In genomic region chr18:3623769-3624545, GRCh38 we compare ENCODE assay signal across 8 cellular contexts.
DNase-seq lines count a peak whose midpoint lies in the region; ATAC-seq, FAIRE-seq and TF ChIP-seq lines count a peak whose summit lies in the region.

No MANE protein-coding gene starts in this region.

- CTCF ChIA-PET in K562 (lab: Yijun Ruan, JAX; ENCODE audit: low intra/inter-chr PET ratio), result interaction anchor here (1.2 kb wide), 1 partner anchor 18 kb away, joined by 3 read pairs; no protein-coding TSS in a partner anchor

- H3K27me3 ChIP-seq in NT2/D1 (ENCODE audit: insufficient read depth, insufficient read length), result no peaks in the 10 kb centered on the region
- no peaks in the 10 kb centered on the region for H3K27me3 ChIP-seq in K562 (ENCODE audit: control insufficient read depth in 2 of 2, insufficient read depth in 2 of 2, low read length in 2 of 2)
- no peaks in the 10 kb centered on the region for H3K27me3 ChIP-seq in small intestine (ENCODE audit: control insufficient read depth in 2 of 2, insufficient read depth in 2 of 2, low read length in 2 of 2)

- POLR2A ChIA-PET in K562 (lab: Yijun Ruan, JAX), result interaction anchor here (0.9 to 4.8 kb wide), 15 partner anchors 8 to 327 kb away, joined by 3 to 80 read pairs (median 12); no protein-coding TSS in a partner anchor

- H3K4me1 ChIP-seq in NT2/D1 (ENCODE audit: insufficient read depth, insufficient read length), result peaks cover 6% of the 10 kb centered on the region
- H3K4me1 ChIP-seq in K562 (replicated peaks in 1 of 2; ENCODE audit: control insufficient read depth in 2 of 2, insufficient read depth in 2 of 2, low read length in 2 of 2), result peaks cover 59 to 66% of the 10 kb centered on the region in 2 experiments
- peaks cover 3 to 5% of the 10 kb centered on the region in 2 donors for H3K4me1 ChIP-seq in small intestine (ENCODE audit: control insufficient read depth in 2 of 2, insufficient read depth in 1 of 2, low read depth in 1 of 2, low read length in 1 of 2)

- DNase-seq in DMS53 treated with DMSO at 0.1 percent for 48 hours (lab: John Stamatoyannopoulos, UW; ENCODE audit: unreplicated experiment) (peak; percentile 91), NT2/D1 (ENCODE audit: low read depth, low spot score) (no peak), K562 (ENCODE audit: extremely low read depth in 1 of 4, low spot score in 3 of 4) (peak; percentile 83 to 97 (median 85)), iPS-NIHi11 (ENCODE audit: low spot score) (peak; percentile 67), small intestine (peak; percentile 96)

- FAIRE-seq in K562 (lab: Jason Lieb, UNC) (peak; percentile 95), small intestine (lab: Jason Lieb, UNC) (no peak)

- H3K4me2 ChIP-seq in K562 (ENCODE audit: insufficient read depth, low read length), result peak overlapping the region; percentile 86

- peak overlapping the region; percentile 67 for H2AFZ ChIP-seq in K562 (ENCODE audit: low read depth, low read length)

- intact Hi-C loops in K562 (cut with micrococcal nuclease), result loop anchor here (1.0 kb wide), 3 partner anchors 21 to 40 kb away; no protein-coding TSS in a partner anchor

- TF ChIP-seq RAD21 in K562 (CRISPR knock-in tag; conservative IDR thresholded peaks at IDR 0.05 in 1 of 2, IDR thresholded peaks at IDR 0.05 in 1 of 2), result no peak; a peak in 2 of 4 replicates

- in situ Hi-C loops in K562 (cut with MboI), result no loop called here

- peaks cover 17% of the 10 kb centered on the region for H3K79me2 ChIP-seq in K562 (ENCODE audit: control insufficient read depth, insufficient read depth, low read length)

- no peaks in the 10 kb centered on the region for H3K36me3 ChIP-seq in NT2/D1 (ENCODE audit: insufficient read depth, insufficient read length, low read length)
- H3K36me3 ChIP-seq in K562 (ENCODE audit: control insufficient read depth, insufficient read depth, low read length), result no peaks in the 10 kb centered on the region
- no peaks in the 10 kb centered on the region for H3K36me3 ChIP-seq in small intestine (ENCODE audit: control insufficient read depth in 2 of 2, insufficient read depth in 2 of 2, low read length in 2 of 2)

- H3K9me3 ChIP-seq in NT2/D1 (ENCODE audit: insufficient read depth, low read length), result no peaks in the 10 kb centered on the region
- H3K9me3 ChIP-seq in K562 (replicated peaks; ENCODE audit: control insufficient read depth, insufficient read depth, low read depth, low read length), result no peaks in the 10 kb centered on the region
- H3K9me3 ChIP-seq in small intestine (ENCODE audit: control insufficient read depth, low read depth), result no peaks in the 10 kb centered on the region

- H3K9ac ChIP-seq in NT2/D1 (ENCODE audit: insufficient read length, low read depth), result peak overlapping the region; percentile 81
- peak overlapping the region; percentile 89 to 92 for H3K9ac ChIP-seq in K562 (ENCODE audit: insufficient read depth in 1 of 2, low read depth in 2 of 2, low read length in 2 of 2)

- H4K20me1 ChIP-seq in K562 (replicated peaks; ENCODE audit: control insufficient read depth, insufficient read depth, low read length), result no peaks in the 10 kb centered on the region

- 2% methylated on average over 30 of the region's 30 CpGs for WGBS in K562 (ENCODE audit: insufficient coverage, low coverage, missing lambda C conversion rate)
- 20 to 40% (median 24%) methylated on average over 27 to 30 of the region's 30 CpGs for WGBS in small intestine, 3 donors

- peak; percentile 81 for TF ChIP-seq EP300 in K562 (IDR thresholded peaks at IDR 0.05; ENCODE audit: low read length)

- ATAC-seq in K562 (peak; percentile 86), GM19467 (IDR thresholded peaks at IDR 0.05; ENCODE audit: unreplicated experiment) (no peak), HG03460 (IDR thresholded peaks at IDR 0.05; ENCODE audit: unreplicated experiment) (no peak), GM18519 (IDR thresholded peaks at IDR 0.05; ENCODE audit: low FRiP score, unreplicated experiment) (no peak)

- H3K9me1 ChIP-seq in K562 (ENCODE audit: control insufficient read depth, insufficient read depth, low read length), result no peaks in the 10 kb centered on the region

- peak overlapping the region; percentile 98 for H3K27ac ChIP-seq in K562 (ENCODE audit: extremely low read depth, low read depth, low read length)
- peak overlapping the region; percentile 87 to 88 for H3K27ac ChIP-seq in small intestine (ENCODE audit: low read depth in 1 of 2, low read length in 1 of 2)

- no peak; a peak in 1 of 6 replicates for TF ChIP-seq CTCF in K562 (IDR thresholded peaks at IDR 0.05 in 2 of 3, conservative IDR thresholded peaks at IDR 0.05 in 1 of 3; ENCODE audit: insufficient read depth in 2 of 3, low read depth in 1 of 3, low read length in 3 of 3)

- TF ChIP-seq POLR2A in K562 (conservative IDR thresholded peaks at IDR 0.05), result peak; percentile 92

- H3K4me3 ChIP-seq in NT2/D1 (ENCODE audit: insufficient read length, low read depth), result peak overlapping the region; percentile 13
- H3K4me3 ChIP-seq in K562, result peak overlapping the region; percentile 26
- no peak overlapping the region for H3K4me3 ChIP-seq in small intestine (ENCODE audit: low read depth in 1 of 2, low read length in 2 of 2)

- BruUV-seq in K562 (replicated peaks; lab: Mats Ljungman, UMichigan), result no TSS peak

TF ChIP-seq in K562, 482 proteins besides CTCF, POLR2A, EP300 and RAD21 (continues in another document):
- TF ChIP-seq POLR3G (IDR thresholded peaks at IDR 0.05; ENCODE audit: extremely low read depth, insufficient read length, insufficient replicate concordance), result no peak
- no peak for TF ChIP-seq ZNF655 (CRISPR knock-in tag; IDR thresholded peaks at IDR 0.05)
- peak; percentile 78 for TF ChIP-seq BHLHE40 (IDR thresholded peaks at IDR 0.05; ENCODE audit: low read length)
- TF ChIP-seq ZNF133 (CRISPR knock-in tag; IDR thresholded peaks at IDR 0.05), result peak; percentile 80; the same call in 1 of the 2 replicates
- peak; percentile 61 for TF ChIP-seq GATA2 (CRISPR knock-in tag; IDR thresholded peaks at IDR 0.05)
- TF ChIP-seq CREM (IDR thresholded peaks at IDR 0.05; ENCODE audit: low read depth), result no peak
- TF ChIP-seq ATF7 (IDR thresholded peaks at IDR 0.05), result no peak
- peak in 1 of 2 experiments; percentile 14; a peak in 1 of 4 replicates for TF ChIP-seq ETV6 (IDR thresholded peaks at IDR 0.05; ENCODE audit: borderline replicate concordance in 1 of 2, low read depth in 2 of 2, low read length in 1 of 2)
- TF ChIP-seq ETV6 (CRISPR knock-in tag; IDR thresholded peaks at IDR 0.05; ENCODE audit: borderline replicate concordance), result no peak; the same call in 1 of the 2 replicates
- TF ChIP-seq THRA (IDR thresholded peaks at IDR 0.05), result no peak
- no peak for TF ChIP-seq TOE1 (IDR thresholded peaks at IDR 0.05; ENCODE audit: borderline replicate concordance)
- peak; percentile 98 for TF ChIP-seq TOE1 (CRISPR knock-in tag; IDR thresholded peaks at IDR 0.05; ENCODE audit: borderline replicate concordance, low read depth)
- TF ChIP-seq RAD51 (IDR thresholded peaks at IDR 0.05; ENCODE audit: borderline replicate concordance, low read depth), result no peak
- no peak for TF ChIP-seq ARNT (IDR thresholded peaks at IDR 0.05)
- no peak for TF ChIP-seq ZNF436 (CRISPR knock-in tag; IDR thresholded peaks at IDR 0.05)
- TF ChIP-seq ZNF277 (CRISPR knock-in tag; IDR thresholded peaks at IDR 0.05; ENCODE audit: borderline replicate concordance), result no peak
- peak in 1 of 2 experiments; percentile 87; a peak in 1 of 4 replicates for TF ChIP-seq MLX (CRISPR knock-in tag; conservative IDR thresholded peaks at IDR 0.05)
- TF ChIP-seq ZNF140 (CRISPR knock-in tag; IDR thresholded peaks at IDR 0.05), result peak; percentile 60; the same call in 1 of the 2 replicates
- TF ChIP-seq SIN3A (IDR thresholded peaks at IDR 0.05; ENCODE audit: borderline replicate concordance in 2 of 2, control insufficient read depth in 1 of 2, low read depth in 2 of 2, low read length in 2 of 2), result peak in 1 of 2 experiments; percentile 51; a peak in 2 of 4 replicates
- peak; percentile 82 for TF ChIP-seq SP1 (CRISPR knock-in tag; IDR thresholded peaks at IDR 0.05)

Comparison
In these comparisons a context has a peak if more than half of its experiments do, and no peak if none do; other contexts are left out.
1. H3K4me3 ChIP-seq: peak in NT2/D1 (single experiment) and K562 (single experiment); none in small intestine (0 of 2).